In genomic region chr11:111417011-111417765, GRCh38 we compare ENCODE assay signal across 9 cellular contexts. TPM values are rescaled to one million over a fixed set of nuclear protein-coding genes. Genes with fewer than 3 reads are reported as not detected.
DNase-seq lines count a peak whose midpoint lies in the region; ATAC-seq and TF ChIP-seq lines count a peak whose summit lies in the region.
"Had no signal": no experiment of that assay in that cellular context is flagged by ENCODE, and none has a peak within 500 bp of the region (broad histone marks: within the 10 kb centered on the region; RNA-seq: fewer than 3 reads in every experiment).

No MANE protein-coding gene starts in this region.

- TF ChIP-seq CTCF in left ventricle myocardium inferior (IDR thresholded peaks at IDR 0.05; ENCODE audit: borderline replicate concordance) (no peak), SU-DHL-6 (IDR thresholded peaks at IDR 0.05; ENCODE audit: insufficient read depth, low read length, poor library complexity, severe bottlenecking) (no peak), liver (IDR thresholded peaks at IDR 0.05; ENCODE audit: low read depth, low read length, missing input control) (no peak), GM23338 (conservative IDR thresholded peaks at IDR 0.05; ENCODE audit: low read depth in 2 of 2) (no peak)

- H3K4me3 ChIP-seq in left ventricle myocardium inferior (no peak overlapping the region), SU-DHL-6 (ENCODE audit: insufficient read depth, low read length, poor library complexity, severe bottlenecking) (peak overlapping the region; percentile 12), liver (ENCODE audit: low read depth in 1 of 3, low read length in 3 of 3) (no peak overlapping the region), GM23338 (no peak overlapping the region)

- no peaks in the 10 kb centered on the region for H3K36me3 Mint-ChIP-seq in GM23338 (ENCODE audit: low read depth)

- H3K27ac Mint-ChIP-seq in GM23338, result no peak overlapping the region

- TF ChIP-seq RAD21 in liver (IDR thresholded peaks at IDR 0.05), result no peak

- peaks cover 8% of the 10 kb centered on the region; the same call in 2 of the 3 replicates for H3K4me1 Mint-ChIP-seq in GM23338

- no peaks in the 10 kb centered on the region for H3K27me3 ChIP-seq in left ventricle myocardium inferior (ENCODE audit: low read depth)
- no peaks in the 10 kb centered on the region for H3K27me3 ChIP-seq in SU-DHL-6 (ENCODE audit: low read length)
- H3K27me3 ChIP-seq in liver (ENCODE audit: control insufficient read depth in 4 of 4, insufficient read depth in 4 of 4, low read length in 3 of 4), result no peaks in the 10 kb centered on the region
- H3K27me3 ChIP-seq in GM23338 (ENCODE audit: insufficient read depth), result no peaks in the 10 kb centered on the region

- H3K9me2 ChIP-seq in SU-DHL-6 (replicated peaks; ENCODE audit: insufficient read depth, low read length), result no peaks in the 10 kb centered on the region
- peaks cover 12% of the 10 kb centered on the region; the same call in 1 of the 2 replicates for H3K9me2 ChIP-seq in GM23338 (ENCODE audit: insufficient read depth)

- no peak overlapping the region for H3K4me3 Mint-ChIP-seq in GM23338

- H3F3A ChIP-seq in SU-DHL-6 (ENCODE audit: insufficient read depth), result peaks cover 94% of the 10 kb centered on the region
- H3F3A ChIP-seq in GM23338 (replicated peaks; ENCODE audit: low read depth), result no peaks in the 10 kb centered on the region

- H3K79me2 ChIP-seq in SU-DHL-6 (ENCODE audit: insufficient read depth, low read length) (no peaks in the 10 kb centered on the region), GM23338 (replicated peaks; ENCODE audit: insufficient read depth) (no peaks in the 10 kb centered on the region)

- no peak for DNase-seq in left ventricle myocardium inferior
- no peak for DNase-seq in left cardiac atrium
- no peak for DNase-seq in GM03348 (ENCODE audit: low spot score)
- DNase-seq in GM23338 (ENCODE audit: low spot score), result no peak
- no peak for DNase-seq in SK-N-DZ (ENCODE audit: low spot score)

- H3K36me3 ChIP-seq in left ventricle myocardium inferior, result no peaks in the 10 kb centered on the region
- H3K36me3 ChIP-seq in SU-DHL-6 (ENCODE audit: low read length), result no peaks in the 10 kb centered on the region
- H3K36me3 ChIP-seq in liver (ENCODE audit: control insufficient read depth in 4 of 4, insufficient read depth in 3 of 4, low read depth in 1 of 4, low read length in 3 of 4), result no peaks in the 10 kb centered on the region
- H3K36me3 ChIP-seq in GM23338 (ENCODE audit: insufficient read depth), result no peaks in the 10 kb centered on the region

- H4K20me1 ChIP-seq in SU-DHL-6 (ENCODE audit: low read depth, low read length) (no peaks in the 10 kb centered on the region), GM23338 (replicated peaks; ENCODE audit: insufficient read depth) (no peaks in the 10 kb centered on the region)

- 57% methylated on average over 8 of the region's 8 CpGs for WGBS in liver

- H3K9me3 Mint-ChIP-seq in GM23338, result no peaks in the 10 kb centered on the region

- peaks cover 3% of the 10 kb centered on the region for H3K27me3 Mint-ChIP-seq in GM23338 (ENCODE audit: insufficient read depth, low read depth, poor library complexity)

- peak overlapping the region; percentile 65 for H3K4me2 ChIP-seq in SU-DHL-6 (ENCODE audit: low read depth, low read length, poor library complexity, severe bottlenecking)
- H3K4me2 ChIP-seq in GM23338, result no peak overlapping the region

- H3K27ac ChIP-seq in left ventricle myocardium inferior (replicated peaks), result peak overlapping the region; percentile 4
- peak overlapping the region; percentile 98 for H3K27ac ChIP-seq in SU-DHL-6 (ENCODE audit: low read depth, low read length)
- no peak overlapping the region for H3K27ac ChIP-seq in liver (ENCODE audit: low read depth in 1 of 2, low read length in 2 of 2)
- H3K27ac ChIP-seq in GM23338 (ENCODE audit: low read depth), result no peak overlapping the region

- H3K9ac ChIP-seq in SU-DHL-6 (ENCODE audit: low read length) (peak overlapping the region; percentile 64), liver (ENCODE audit: low read depth in 1 of 2, low read length in 2 of 2) (no peak overlapping the region)

- H2AFZ ChIP-seq in SU-DHL-6 (ENCODE audit: low read depth, low read length, severe bottlenecking) (no peak overlapping the region), GM23338 (no peak overlapping the region; the same call in 1 of the 2 replicates)

- intact Hi-C loops in left ventricle myocardium inferior (cut with micrococcal nuclease), result no loop called here
- intact Hi-C loops in left cardiac atrium (cut with DNase I), result no loop called here

- ATAC-seq in left cardiac atrium (no peak), HG03025 (IDR thresholded peaks at IDR 0.05; ENCODE audit: low FRiP score, unreplicated experiment) (peak; percentile 67), GM23338 (no peak)

- H3K4me1 ChIP-seq in left ventricle myocardium inferior (peaks cover 33% of the 10 kb centered on the region), liver (ENCODE audit: control insufficient read depth in 4 of 4, insufficient read depth in 4 of 4, low read length in 3 of 4) (peaks cover 3 to 26% (median 18%) of the 10 kb centered on the region in 4 donors), GM23338 (ENCODE audit: insufficient read depth) (no peaks in the 10 kb centered on the region)

- H3K9me3 ChIP-seq in left ventricle myocardium inferior (replicated peaks) (no peaks in the 10 kb centered on the region), SU-DHL-6 (ENCODE audit: insufficient read depth, low read length) (no peaks in the 10 kb centered on the region), liver (ENCODE audit: control insufficient read depth in 4 of 4, low read length in 3 of 4) (no peaks in the 10 kb centered on the region)

TF ChIP-seq in liver, 16 proteins besides CTCF, POLR2A, EP300 and RAD21 (continues in another document):
- TF ChIP-seq YY1 (IDR thresholded peaks at IDR 0.05) (no peak), FOXA2 (IDR thresholded peaks at IDR 0.05) (no peak), ZBTB33 (IDR thresholded peaks at IDR 0.05) (no peak), MAX (IDR thresholded peaks at IDR 0.05) (no peak), HNF4G (IDR thresholded peaks at IDR 0.05) (no peak), HNF4A (conservative IDR thresholded peaks at IDR 0.05) (peak; percentile 38 to 47), SP1 (IDR thresholded peaks at IDR 0.05) (peak; percentile 39)

TF ChIP-seq in GM23338, 12 proteins besides CTCF, POLR2A, EP300 and RAD21 (continues in another document):
- no peak for TF ChIP-seq STAT1 (IDR thresholded peaks at IDR 0.05; ENCODE audit: unreplicated experiment)
- no peak for TF ChIP-seq EZH2phosphoT487 (IDR thresholded peaks at IDR 0.05; ENCODE audit: unreplicated experiment)
- no peak for TF ChIP-seq ZNF331 (CRISPR knock-in tag; IDR thresholded peaks at IDR 0.05; ENCODE audit: low read depth)
- TF ChIP-seq POLR2AphosphoS5 (IDR thresholded peaks at IDR 0.05; ENCODE audit: low read depth), result no peak
- no peak for TF ChIP-seq NANOG (IDR thresholded peaks at IDR 0.05; ENCODE audit: borderline replicate concordance)

RNA-seq across cellular contexts. Expression of gene POU2AF1, which starts 38.1 kb away (rescaled TPM):
- 0.05 TPM for total RNA-seq in left ventricle myocardium inferior
- total RNA-seq in left cardiac atrium, result under 1 TPM; 0.10 to 0.21 TPM
- total RNA-seq in liver, result 1 to 10 TPM in 1 of 2 donors, under 1 TPM in 1; 0.59 to 1.1 TPM
- 1 to 10 TPM in 1 of 2 donors, under 1 TPM in 1; 0.21 to 2.0 TPM for polyA plus RNA-seq in liver
- total RNA-seq in GM23338 (2014; rRNA removed; shearing (Covaris generic)), result not detected in 2 replicates
- polyA plus RNA-seq in GM23338 (2016; fragmentation: Nextera tagmentation; extraction: Ambion mirVana), result not detected in 2 replicates
- not detected in 2 replicates for polyA plus RNA-seq in SK-N-DZ (2014; cell fraction: cytosol; rRNA removed)
- polyA plus RNA-seq in SK-N-DZ (2014; cell fraction: nucleus; rRNA removed), result not detected in 2 replicates
- total RNA-seq: pulmonary artery endothelial cell had no signal

Comparison
In these comparisons a context has a peak if more than half of its experiments do, and no peak if none do; other contexts are left out.
1. H3K27ac ChIP-seq: peak in left ventricle myocardium inferior (single experiment) and SU-DHL-6 (single experiment); none in liver (0 of 2) and GM23338 (single experiment).